ENCODE assay signal across 1 cellular context in genomic region chr20:402496-402885, GRCh38.
TF ChIP-seq lines count a peak whose summit lies in the region.

No MANE protein-coding gene starts in this region.

TF ChIP-seq in HepG2, 621 proteins besides CTCF, POLR2A, EP300 and RAD21 (continued from another document and continues in another):
- TF ChIP-seq NFAT5 (CRISPR knock-in tag; IDR thresholded peaks at IDR 0.05): no peak
- no peak for TF ChIP-seq NFATC3 (CRISPR knock-in tag; IDR thresholded peaks at IDR 0.05)
- no peak for TF ChIP-seq PAX8 (CRISPR knock-in tag; IDR thresholded peaks at IDR 0.05; ENCODE audit: borderline replicate concordance)
- TF ChIP-seq ZNF580 (CRISPR knock-in tag; IDR thresholded peaks at IDR 0.05; ENCODE audit: borderline replicate concordance, low read depth): peak; percentile 12; the same call in 1 of the 2 replicates
- TF ChIP-seq MEF2D (CRISPR knock-in tag; IDR thresholded peaks at IDR 0.05): no peak
- no peak for TF ChIP-seq ZFP36L1 (CRISPR knock-in tag; IDR thresholded peaks at IDR 0.05)
- TF ChIP-seq TFE3 (CRISPR knock-in tag; IDR thresholded peaks at IDR 0.05): no peak
- no peak for TF ChIP-seq ZSCAN21 (CRISPR knock-in tag; IDR thresholded peaks at IDR 0.05; ENCODE audit: borderline replicate concordance)
- no peak for TF ChIP-seq ZNF318 (CRISPR knock-in tag; IDR thresholded peaks at IDR 0.05)
- 0 out of 2 replicates have a peak, but pooled peaks have one; percentile 16 for TF ChIP-seq ZNF788 (CRISPR knock-in tag; IDR thresholded peaks at IDR 0.05; ENCODE audit: borderline replicate concordance)
- no peak for TF ChIP-seq IRF1 (CRISPR knock-in tag; IDR thresholded peaks at IDR 0.05; ENCODE audit: low read depth)
- peak; percentile 34; the same call in 1 of the 2 replicates for TF ChIP-seq SALL1 (CRISPR knock-in tag; IDR thresholded peaks at IDR 0.05)
- TF ChIP-seq ZBTB33 (CRISPR knock-in tag; IDR thresholded peaks at IDR 0.05): no peak
- TF ChIP-seq ZFP82 (CRISPR knock-in tag; IDR thresholded peaks at IDR 0.05; ENCODE audit: borderline replicate concordance): peak; percentile 91; the same call in 1 of the 2 replicates
- no peak for TF ChIP-seq SCMH1 (CRISPR knock-in tag; IDR thresholded peaks at IDR 0.05; ENCODE audit: borderline replicate concordance)
- TF ChIP-seq ZSCAN29 (CRISPR knock-in tag; conservative IDR thresholded peaks at IDR 0.05): no peak
- TF ChIP-seq HES4 (CRISPR knock-in tag; IDR thresholded peaks at IDR 0.05; ENCODE audit: borderline replicate concordance): no peak
- no peak for TF ChIP-seq CSRNP2 (CRISPR knock-in tag; conservative IDR thresholded peaks at IDR 0.05; ENCODE audit: low read depth)
- TF ChIP-seq CC2D1A (CRISPR knock-in tag; IDR thresholded peaks at IDR 0.05): no peak
- TF ChIP-seq ZNF883 (CRISPR knock-in tag; IDR thresholded peaks at IDR 0.05; ENCODE audit: not compliant biosample characterization): no peak
- TF ChIP-seq ZNF33B (CRISPR knock-in tag; IDR thresholded peaks at IDR 0.05): no peak
- 0 out of 2 replicates have a peak, but pooled peaks have one; percentile 41 for TF ChIP-seq MED13 (CRISPR knock-in tag; IDR thresholded peaks at IDR 0.05)
- TF ChIP-seq ZNF850 (CRISPR knock-in tag; conservative IDR thresholded peaks at IDR 0.05): 0 out of 2 replicates have a peak, but pooled peaks have one; percentile 78
- TF ChIP-seq ZNF547 (CRISPR knock-in tag; IDR thresholded peaks at IDR 0.05): no peak
- peak; percentile 9; the same call in 1 of the 2 replicates for TF ChIP-seq CHD4 (IDR thresholded peaks at IDR 0.05; ENCODE audit: borderline replicate concordance, low read length)
- no peak for TF ChIP-seq TRIM24 (CRISPR knock-in tag; IDR thresholded peaks at IDR 0.05)
- TF ChIP-seq ZBTB44 (CRISPR knock-in tag; IDR thresholded peaks at IDR 0.05): no peak
- TF ChIP-seq ZNF367 (CRISPR knock-in tag; IDR thresholded peaks at IDR 0.05; ENCODE audit: borderline replicate concordance): no peak
- TF ChIP-seq ZZZ3 (CRISPR knock-in tag; IDR thresholded peaks at IDR 0.05; ENCODE audit: borderline replicate concordance): no peak
- TF ChIP-seq ZFY (CRISPR knock-in tag; IDR thresholded peaks at IDR 0.05): 0 out of 2 replicates have a peak, but pooled peaks have one; percentile 9
- TF ChIP-seq ZNF761 (CRISPR knock-in tag; conservative IDR thresholded peaks at IDR 0.05): no peak
- no peak for TF ChIP-seq ZNF740 (CRISPR knock-in tag; IDR thresholded peaks at IDR 0.05)
- no peak for TF ChIP-seq ZMAT3 (CRISPR knock-in tag; conservative IDR thresholded peaks at IDR 0.05)
